Comparison of ENCODE assay signal across 13 cellular contexts in genomic region chr2:43087413-43087812, GRCh38.
DNase-seq lines count a peak whose midpoint lies in the region; ATAC-seq and TF ChIP-seq lines count a peak whose summit lies in the region.
"Had no signal": no experiment of that assay in that cellular context is flagged by ENCODE, and none has a peak within 500 bp of the region (broad histone marks: within the 10 kb centered on the region; RNA-seq: fewer than 3 reads in every experiment).

No MANE protein-coding gene starts in this region.

- no peak for DNase-seq in activated naive CD8-positive, alpha-beta T cell treated with anti-CD3 and anti-CD28 coated beads for 36 hours
- DNase-seq in fibroblast of lung (ENCODE audit: low read depth in 2 of 2) (no peak), osteocyte (ENCODE audit: extremely low spot score, unreplicated experiment) (no peak), upper lobe of right lung (no peak), NCI-H69 (lab: John Stamatoyannopoulos, UW) (no peak), NCI-H1048 (lab: John Stamatoyannopoulos, UW) (no peak)
- DNase-seq in activated CD4-positive, alpha-beta T cell treated with anti-CD3 and anti-CD28 coated beads, Interleukin-2, amount 50 U/mL, for 4 hours: no peak
- DNase-seq: activated CD4-positive, alpha-beta T cell treated with anti-CD3 and anti-CD28 coated beads, Interleukin-2, amount 50 U/mL, for 48 hours; foreskin melanocyte; kidney glomerular epithelial cell; NCI-H187 treated with DMSO at 0.1 percent for 48 hours had no signal

- H3K27me3 ChIP-seq in fibroblast of lung (ENCODE audit: control insufficient read depth, insufficient read depth, low read length): no peaks in the 10 kb centered on the region
- H3K27me3 ChIP-seq in upper lobe of right lung: no peaks in the 10 kb centered on the region
- H3K27me3 ChIP-seq: ovary had no signal

- TF ChIP-seq CTCF in fibroblast of lung (conservative IDR thresholded peaks at IDR 0.05 in 1 of 2, IDR thresholded peaks at IDR 0.05 in 1 of 2; ENCODE audit: low read depth in 1 of 2, low read length in 2 of 2) (no peak), osteocyte (IDR thresholded peaks at IDR 0.05) (no peak), upper lobe of right lung (IDR thresholded peaks at IDR 0.05) (no peak)

- peaks cover 15% of the 10 kb centered on the region for H3K36me3 Mint-ChIP-seq in activated naive CD8-positive, alpha-beta T cell
- peaks cover 10% of the 10 kb centered on the region for H3K36me3 Mint-ChIP-seq in activated naive CD8-positive, alpha-beta T cell treated with anti-CD3 and anti-CD28 coated beads for 36 hours
- peaks cover 2% of the 10 kb centered on the region for H3K36me3 Mint-ChIP-seq in osteocyte (ENCODE audit: unreplicated experiment)

- intact Hi-C loops in upper lobe of right lung (cut with DNase I): no loop called here

- H4K20me1 ChIP-seq in fibroblast of lung (ENCODE audit: control insufficient read depth, extremely low read depth, insufficient read depth, low read length): no peaks in the 10 kb centered on the region

- no peaks in the 10 kb centered on the region for H3K36me3 ChIP-seq in fibroblast of lung (ENCODE audit: control insufficient read depth, insufficient read depth, low read length)
- H3K36me3 ChIP-seq in upper lobe of right lung: no peaks in the 10 kb centered on the region
- H3K36me3 ChIP-seq: ovary had no signal

- no peak overlapping the region for H3K4me2 ChIP-seq in fibroblast of lung (ENCODE audit: extremely low read depth, insufficient read depth, low read length)

- no peak overlapping the region for H3K9ac ChIP-seq in fibroblast of lung (ENCODE audit: insufficient read depth, low read length)

- H3K27ac ChIP-seq in fibroblast of lung (ENCODE audit: insufficient read depth, low read length): peak overlapping the region; percentile 92
- peak overlapping the region; percentile 88 for H3K27ac ChIP-seq in upper lobe of right lung

- H3K4me3 ChIP-seq in fibroblast of lung (replicated peaks in 1 of 4; ENCODE audit: control extremely low read depth in 1 of 4, insufficient read depth in 1 of 4, low read depth in 3 of 4, low read length in 4 of 4) (no peak overlapping the region), upper lobe of right lung (no peak overlapping the region)
- H3K4me3 ChIP-seq: ovary had no signal

- no peaks in the 10 kb centered on the region for H3K27me3 Mint-ChIP-seq in activated naive CD8-positive, alpha-beta T cell
- no peaks in the 10 kb centered on the region for H3K27me3 Mint-ChIP-seq in activated naive CD8-positive, alpha-beta T cell treated with anti-CD3 and anti-CD28 coated beads for 36 hours
- no peaks in the 10 kb centered on the region for H3K27me3 Mint-ChIP-seq in osteocyte (ENCODE audit: unreplicated experiment)

- peaks cover 51% of the 10 kb centered on the region for H3K4me1 ChIP-seq in fibroblast of lung (ENCODE audit: control insufficient read depth, extremely low read depth, insufficient read depth, low read length)
- H3K4me1 ChIP-seq in upper lobe of right lung: peaks cover 51% of the 10 kb centered on the region

- no peak overlapping the region for H3K4me3 Mint-ChIP-seq in activated naive CD8-positive, alpha-beta T cell
- no peak overlapping the region for H3K4me3 Mint-ChIP-seq in activated naive CD8-positive, alpha-beta T cell treated with anti-CD3 and anti-CD28 coated beads for 36 hours
- no peak overlapping the region for H3K4me3 Mint-ChIP-seq in osteocyte (ENCODE audit: unreplicated experiment)

- peak overlapping the region; percentile 1 for H3K27ac Mint-ChIP-seq in activated naive CD8-positive, alpha-beta T cell
- H3K27ac Mint-ChIP-seq in activated naive CD8-positive, alpha-beta T cell treated with anti-CD3 and anti-CD28 coated beads for 36 hours: no peak overlapping the region
- H3K27ac Mint-ChIP-seq in osteocyte (ENCODE audit: unreplicated experiment): peak overlapping the region; percentile 99

- no peak for ATAC-seq in upper lobe of right lung

- H2AFZ ChIP-seq in fibroblast of lung (ENCODE audit: low read length): no peak overlapping the region

- H3K4me1 Mint-ChIP-seq in activated naive CD8-positive, alpha-beta T cell (ENCODE audit: low read depth): peaks cover 27% of the 10 kb centered on the region
- H3K4me1 Mint-ChIP-seq in activated naive CD8-positive, alpha-beta T cell treated with anti-CD3 and anti-CD28 coated beads for 36 hours: peaks cover 9% of the 10 kb centered on the region
- H3K4me1 Mint-ChIP-seq in osteocyte (ENCODE audit: unreplicated experiment): peaks cover 67% of the 10 kb centered on the region

- no peaks in the 10 kb centered on the region for H3K9me3 ChIP-seq in fibroblast of lung (ENCODE audit: control insufficient read depth, insufficient read depth, low read depth, low read length)
- H3K9me3 ChIP-seq in upper lobe of right lung: peaks cover 5% of the 10 kb centered on the region
- H3K9me3 ChIP-seq: ovary had no signal

- H3K79me2 ChIP-seq in fibroblast of lung (ENCODE audit: control insufficient read depth, insufficient read depth, low read length): no peaks in the 10 kb centered on the region

- no peaks in the 10 kb centered on the region for H3K9me3 Mint-ChIP-seq in activated naive CD8-positive, alpha-beta T cell (ENCODE audit: low read depth)
- H3K9me3 Mint-ChIP-seq in activated naive CD8-positive, alpha-beta T cell treated with anti-CD3 and anti-CD28 coated beads for 36 hours: peaks cover 14% of the 10 kb centered on the region
- no peaks in the 10 kb centered on the region for H3K9me3 Mint-ChIP-seq in osteocyte (ENCODE audit: unreplicated experiment)
